In the genomic region with DNA sequence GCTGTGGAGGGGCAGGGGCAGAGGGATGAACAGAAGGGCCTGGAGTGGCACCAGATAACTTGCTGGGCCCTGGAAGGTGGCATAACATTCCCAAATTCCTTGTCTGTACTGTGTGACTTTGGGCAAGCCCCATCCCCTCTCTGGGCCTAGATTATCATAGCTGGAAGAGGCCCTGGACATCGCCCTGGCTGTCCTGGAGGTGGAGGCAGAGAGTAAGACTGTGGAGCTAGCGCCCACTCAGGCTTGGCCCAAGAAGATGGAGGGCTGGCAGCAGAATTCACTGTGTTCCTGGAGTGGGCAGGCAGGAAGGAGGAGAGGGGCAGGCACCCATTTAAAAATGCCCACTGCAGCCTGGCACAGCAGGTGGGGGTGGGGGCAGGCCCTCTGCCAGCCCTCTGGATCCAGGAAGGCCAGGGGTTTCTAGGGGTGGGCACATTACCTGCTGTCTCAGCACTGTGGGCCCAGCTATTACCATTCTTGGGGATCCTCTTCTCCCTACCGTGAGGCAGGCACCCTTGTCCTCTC, we compare ENCODE assay signal across 9 cellular contexts. TPM values are rescaled to one million over a fixed set of nuclear protein-coding genes. Genes with fewer than 3 reads are reported as not detected.
A peak's percentile ranks its signal among the peaks of the same experiment; 100 is the strongest.
DNase-seq lines count a peak whose midpoint lies in the region; ATAC-seq and TF ChIP-seq lines count a peak whose summit lies in the region.
"Had no signal": no experiment of that assay in that cellular context is flagged by ENCODE, and none has a peak within 500 bp of the region (broad histone marks: within the 10 kb centered on the region; RNA-seq: fewer than 3 reads in every experiment).

No MANE protein-coding gene starts in this region.

- H3K4me2 ChIP-seq in smooth muscle cell, result peak overlapping the region; percentile 81

- no peaks in the 10 kb centered on the region for H3K9me3 ChIP-seq in smooth muscle cell (replicated peaks; ENCODE audit: low read depth)

- H3K27ac ChIP-seq in smooth muscle cell (ENCODE audit: low read depth), result peak overlapping the region; percentile 81

- peaks cover 32% of the 10 kb centered on the region for H3F3A ChIP-seq in smooth muscle cell (ENCODE audit: low read depth)

- in situ Hi-C loops in GM13976 (cut with MboI; ENCODE audit: low sequenced_read_pairs, unreplicated experiment), result no loop called here

- H4K20me1 ChIP-seq in smooth muscle cell (ENCODE audit: low read depth), result peaks cover 48% of the 10 kb centered on the region

- H3K27me3 Mint-ChIP-seq in glutamatergic neuron (ENCODE audit: unreplicated experiment), result peaks cover 3% of the 10 kb centered on the region

- peaks cover 83% of the 10 kb centered on the region for H3K79me2 ChIP-seq in smooth muscle cell (ENCODE audit: low read depth)

- H3K27me3 ChIP-seq in H7 (ENCODE audit: control insufficient read depth, insufficient read depth, low read length), result peaks cover 26% of the 10 kb centered on the region
- H3K27me3 ChIP-seq in smooth muscle cell (ENCODE audit: low read depth), result no peaks in the 10 kb centered on the region

- DNase-seq in H7 (peak; percentile 79), glutamatergic neuron (peak; percentile 57), smooth muscle cell (lab: John Stamatoyannopoulos, UW; ENCODE audit: unreplicated experiment) (no peak), NCI-H345 treated with DMSO at 0.1 percent for 48 hours (lab: John Stamatoyannopoulos, UW; ENCODE audit: unreplicated experiment) (no peak), GM13976 (ENCODE audit: low spot score) (no peak), NCI-H2171 treated with DMSO at 0.1 percent for 48 hours (lab: John Stamatoyannopoulos, UW) (no peak)
- DNase-seq: NCI-H1105 had no signal

- TF ChIP-seq CTCF in glutamatergic neuron (IDR thresholded peaks at IDR 0.05; ENCODE audit: partially characterized antibody, unreplicated experiment) (no peak), smooth muscle cell (IDR thresholded peaks at IDR 0.05; ENCODE audit: borderline replicate concordance, insufficient read depth, poor library complexity, severe bottlenecking) (peak; percentile 27), GM13976 (IDR thresholded peaks at IDR 0.05; ENCODE audit: borderline replicate concordance, control extremely low read depth, extremely low read depth, insufficient read depth, missing control alignments) (no peak)

- H3K36me3 ChIP-seq in H7 (replicated peaks; ENCODE audit: control insufficient read depth, insufficient read depth, low read length), result no peaks in the 10 kb centered on the region
- H3K36me3 ChIP-seq in smooth muscle cell (ENCODE audit: low read depth), result no peaks in the 10 kb centered on the region

- no peaks in the 10 kb centered on the region for H3K36me3 Mint-ChIP-seq in glutamatergic neuron (ENCODE audit: unreplicated experiment)

- H3K4me1 Mint-ChIP-seq in glutamatergic neuron (ENCODE audit: low read depth, unreplicated experiment), result peaks cover 61% of the 10 kb centered on the region

- H3K4me1 ChIP-seq in smooth muscle cell (ENCODE audit: low read depth), result peaks cover 57% of the 10 kb centered on the region

- H3K4me3 ChIP-seq in H7 (ENCODE audit: insufficient read depth, low read depth, low read length) (no peak overlapping the region), smooth muscle cell (no peak overlapping the region)

- peaks cover 11% of the 10 kb centered on the region for H3K9me3 Mint-ChIP-seq in glutamatergic neuron (ENCODE audit: unreplicated experiment)

- H3K9ac ChIP-seq in smooth muscle cell (ENCODE audit: low read depth), result no peak overlapping the region

- peak overlapping the region; percentile 74 for H3K27ac Mint-ChIP-seq in glutamatergic neuron (ENCODE audit: unreplicated experiment)

- ATAC-seq in SK-N-SH treated with all-trans-retinoic acid at 6 μM for 48 hours, result peak; percentile 60
- ATAC-seq in GM18511 (IDR thresholded peaks at IDR 0.05; ENCODE audit: unreplicated experiment), result no peak

- 64% methylated on average over 3 of the region's 3 CpGs for WGBS in smooth muscle cell (ENCODE audit: low lambda C conversion rate)

- no peak overlapping the region for H3K4me3 Mint-ChIP-seq in glutamatergic neuron (ENCODE audit: unreplicated experiment)

- H2AFZ ChIP-seq in smooth muscle cell (ENCODE audit: low read depth), result no peak overlapping the region

TF ChIP-seq in SK-N-SH treated with all-trans-retinoic acid at 6 μM for 48 hours, 23 proteins besides CTCF, POLR2A, EP300 and RAD21:
- TF ChIP-seq OSR1 (CRISPR knock-in tag; IDR thresholded peaks at IDR 0.05) (no peak), ZNF8 (CRISPR knock-in tag; IDR thresholded peaks at IDR 0.05) (no peak), GLIS3 (CRISPR knock-in tag; IDR thresholded peaks at IDR 0.05) (no peak), ZNF70 (CRISPR knock-in tag; IDR thresholded peaks at IDR 0.05) (no peak), ESRRG (CRISPR knock-in tag; IDR thresholded peaks at IDR 0.05) (no peak), ZC3H10 (CRISPR knock-in tag; IDR thresholded peaks at IDR 0.05) (no peak), ZNF565 (CRISPR knock-in tag; conservative IDR thresholded peaks at IDR 0.05; ENCODE audit: low read depth) (no peak), TCF4 (CRISPR knock-in tag; IDR thresholded peaks at IDR 0.05; ENCODE audit: borderline replicate concordance) (no peak), CREB5 (CRISPR knock-in tag; IDR thresholded peaks at IDR 0.05; ENCODE audit: low read depth) (no peak), PATZ1 (CRISPR knock-in tag; IDR thresholded peaks at IDR 0.05; ENCODE audit: borderline replicate concordance) (no peak), ZFP30 (CRISPR knock-in tag; IDR thresholded peaks at IDR 0.05) (no peak), ZFP3 (CRISPR knock-in tag; IDR thresholded peaks at IDR 0.05) (no peak), ISL1 (CRISPR knock-in tag; IDR thresholded peaks at IDR 0.05) (no peak)
- TF ChIP-seq, protein P1, sequence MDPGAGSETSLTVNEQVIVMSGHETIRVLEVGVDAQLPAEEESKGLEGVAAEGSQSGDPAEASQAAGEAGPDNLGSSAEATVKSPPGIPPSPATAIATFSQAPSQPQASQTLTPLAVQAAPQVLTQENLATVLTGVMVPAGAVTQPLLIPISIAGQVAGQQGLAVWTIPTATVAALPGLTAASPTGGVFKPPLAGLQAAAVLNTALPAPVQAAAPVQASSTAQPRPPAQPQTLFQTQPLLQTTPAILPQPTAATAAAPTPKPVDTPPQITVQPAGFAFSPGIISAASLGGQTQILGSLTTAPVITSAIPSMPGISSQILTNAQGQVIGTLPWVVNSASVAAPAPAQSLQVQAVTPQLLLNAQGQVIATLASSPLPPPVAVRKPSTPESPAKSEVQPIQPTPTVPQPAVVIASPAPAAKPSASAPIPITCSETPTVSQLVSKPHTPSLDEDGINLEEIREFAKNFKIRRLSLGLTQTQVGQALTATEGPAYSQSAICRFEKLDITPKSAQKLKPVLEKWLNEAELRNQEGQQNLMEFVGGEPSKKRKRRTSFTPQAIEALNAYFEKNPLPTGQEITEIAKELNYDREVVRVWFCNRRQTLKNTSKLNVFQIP (CRISPR knock-in tag; IDR thresholded peaks at IDR 0.05; ENCODE audit: borderline replicate concordance, low read depth), result no peak
- TF ChIP-seq, protein P2, sequence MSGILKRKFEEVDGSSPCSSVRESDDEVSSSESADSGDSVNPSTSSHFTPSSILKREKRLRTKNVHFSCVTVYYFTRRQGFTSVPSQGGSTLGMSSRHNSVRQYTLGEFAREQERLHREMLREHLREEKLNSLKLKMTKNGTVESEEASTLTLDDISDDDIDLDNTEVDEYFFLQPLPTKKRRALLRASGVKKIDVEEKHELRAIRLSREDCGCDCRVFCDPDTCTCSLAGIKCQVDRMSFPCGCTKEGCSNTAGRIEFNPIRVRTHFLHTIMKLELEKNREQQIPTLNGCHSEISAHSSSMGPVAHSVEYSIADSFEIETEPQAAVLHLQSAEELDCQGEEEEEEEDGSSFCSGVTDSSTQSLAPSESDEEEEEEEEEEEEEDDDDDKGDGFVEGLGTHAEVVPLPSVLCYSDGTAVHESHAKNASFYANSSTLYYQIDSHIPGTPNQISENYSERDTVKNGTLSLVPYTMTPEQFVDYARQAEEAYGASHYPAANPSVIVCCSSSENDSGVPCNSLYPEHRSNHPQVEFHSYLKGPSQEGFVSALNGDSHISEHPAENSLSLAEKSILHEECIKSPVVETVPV (CRISPR knock-in tag; IDR thresholded peaks at IDR 0.05), result no peak

RNA-seq across cellular contexts. Expression of gene ARHGEF17, which starts 22.6 kb away (rescaled TPM):
- total RNA-seq in H7 (2014; rRNA removed; shearing (Covaris generic)), result 3.3 and 6.6 TPM in 2 replicates
- 43.3 TPM for total RNA-seq in glutamatergic neuron (ENCODE audit: unreplicated experiment)
- 18.0 and 18.5 TPM in 2 replicates for total RNA-seq in smooth muscle cell
- polyA plus RNA-seq in smooth muscle cell, result 27.4 and 27.8 TPM in 2 replicates

RNA-seq across cellular contexts. Expression of gene RELT, which starts 45.6 kb away (rescaled TPM):
- total RNA-seq in H7 (2014; rRNA removed; shearing (Covaris generic)), result 6.4 and 8.3 TPM in 2 replicates
- 9.2 TPM for total RNA-seq in glutamatergic neuron (ENCODE audit: unreplicated experiment)
- total RNA-seq in smooth muscle cell, result 4.3 and 4.8 TPM in 2 replicates
- 5.5 and 9.4 TPM in 2 replicates for polyA plus RNA-seq in smooth muscle cell

RNA-seq across cellular contexts. Expression of gene P2RY6, which starts 58.5 kb away (rescaled TPM):
- 0.66 TPM in 1 of 2 replicates, not detected in the other for total RNA-seq in H7 (2014; rRNA removed; shearing (Covaris generic))
- total RNA-seq in glutamatergic neuron (ENCODE audit: unreplicated experiment) (not detected), smooth muscle cell (5.0 and 13.8 TPM in 2 replicates)
- 3.7 and 13.6 TPM in 2 replicates for polyA plus RNA-seq in smooth muscle cell

Comparison
In these comparisons a context has a peak if more than half of its experiments do, and no peak if none do; other contexts are left out.
1. DNase-seq: peak in H7 (single experiment) and glutamatergic neuron (single experiment); none in smooth muscle cell (single experiment), NCI-H345 treated with DMSO at 0.1 percent for 48 hours (single experiment), GM13976 (single experiment) and NCI-H2171 treated with DMSO at 0.1 percent for 48 hours (single experiment).